Comparison of ENCODE assay signal across 8 cellular contexts in the genomic region with DNA sequence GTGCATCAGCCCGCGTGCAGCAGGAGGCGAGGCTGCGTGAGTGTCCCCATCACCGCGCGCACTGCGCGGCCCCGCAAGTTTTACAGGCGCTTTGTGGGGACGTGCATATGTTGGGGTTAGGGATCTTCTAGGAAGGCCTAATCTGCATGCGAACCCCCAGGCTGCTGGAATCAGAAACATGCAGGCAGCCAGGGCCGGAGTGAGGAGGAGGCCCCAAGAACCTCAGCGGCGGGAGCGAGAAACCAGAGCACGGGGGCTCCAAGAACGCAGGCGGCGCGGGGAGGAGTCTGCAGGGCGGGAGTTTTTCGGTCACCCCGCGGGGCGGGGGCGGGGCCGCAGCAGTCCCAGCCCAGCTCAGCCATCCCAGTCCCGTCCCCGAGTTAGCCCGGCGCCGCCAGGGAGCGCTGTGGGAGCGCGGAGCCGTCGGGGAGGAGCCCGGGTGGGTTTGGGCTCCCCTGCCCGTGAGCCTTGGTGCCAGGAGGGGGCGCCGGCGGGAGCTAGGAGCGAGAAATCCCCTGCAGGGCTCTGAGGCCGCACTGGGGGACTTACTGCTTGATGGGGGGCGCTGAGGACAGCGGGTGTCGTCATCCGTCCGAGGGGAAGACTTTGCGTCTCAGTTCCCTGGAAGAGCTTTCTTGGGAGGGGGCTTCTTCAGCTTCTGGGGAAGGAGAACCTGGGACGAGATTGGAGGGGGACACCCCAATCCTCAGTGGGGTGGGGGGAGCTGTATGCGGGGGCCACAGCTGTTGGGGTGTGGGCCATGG. TPM values are rescaled to one million over a fixed set of nuclear protein-coding genes. Genes with fewer than 3 reads are reported as not detected.
A peak's percentile ranks its signal among the peaks of the same experiment; 100 is the strongest.
DNase-seq lines count a peak whose midpoint lies in the region; ATAC-seq, FAIRE-seq and TF ChIP-seq lines count a peak whose summit lies in the region.

No MANE protein-coding gene starts in this region.

- H3K36me3 ChIP-seq in WERI-Rb-1 (no peaks in the 10 kb centered on the region), breast epithelium (no peaks in the 10 kb centered on the region), keratinocyte (ENCODE audit: control insufficient read depth in 2 of 2, extremely low read depth in 1 of 2, insufficient read depth in 2 of 2, low read length in 2 of 2) (no peaks in the 10 kb centered on the region)

- peak; percentile 95 for DNase-seq in NCI-H2227 (lab: John Stamatoyannopoulos, UW; ENCODE audit: unreplicated experiment)
- peak; percentile 96 for DNase-seq in WERI-Rb-1
- peak; percentile 83 to 85 for DNase-seq in breast epithelium (ENCODE audit: low spot score in 2 of 2)
- DNase-seq in keratinocyte (ENCODE audit: low read depth, low spot score), result no peak
- peak; percentile 83 to 93 for DNase-seq in stimulated activated CD4-positive, alpha-beta T cell treated with anti-CD3 and anti-CD28 coated beads, Interleukin-1b, Interleukin-23, amount 100 ng/mL, for 4 hours (ENCODE audit: low read depth in 2 of 2)

- FAIRE-seq in keratinocyte (lab: Jason Lieb, UNC), result no peak

- dilution Hi-C loops in keratinocyte (cut with MboI; ENCODE audit: extremely low pct_ligation_motif_present, low sequenced_read_pairs), result no loop called here

- intact Hi-C loops in breast epithelium (cut with DNase I; ENCODE audit: low total_unique reads), result loop anchor here (10.0 kb wide), 1 partner anchor 101 kb away; a partner anchor contains a TSS

- peak overlapping the region; percentile 54 for H3K4me3 ChIP-seq in WERI-Rb-1 (ENCODE audit: low read depth, low read length)
- peak overlapping the region; percentile 11 to 65 (median 54) for H3K4me3 ChIP-seq in breast epithelium
- H3K4me3 ChIP-seq in keratinocyte (ENCODE audit: control insufficient read depth in 2 of 3, extremely low read depth in 1 of 3, insufficient read depth in 2 of 3, low read depth in 1 of 3, low read length in 3 of 3), result peak overlapping the region; percentile 9 to 48 (median 46)

- H3K27me3 ChIP-seq in WERI-Rb-1 (ENCODE audit: insufficient read depth, low read depth, severe bottlenecking) (no peaks in the 10 kb centered on the region), breast epithelium (peaks cover 4 to 9% of the 10 kb centered on the region in 2 donors), keratinocyte (ENCODE audit: control insufficient read depth, extremely low read depth, insufficient read depth, low read length) (peaks cover 46% of the 10 kb centered on the region)

- H2AFZ ChIP-seq in keratinocyte (ENCODE audit: control insufficient read depth, low read length), result peak overlapping the region; percentile 58

- H3K9me1 ChIP-seq in keratinocyte (ENCODE audit: control insufficient read depth, extremely low read depth, insufficient read depth, low read length), result no peaks in the 10 kb centered on the region

- peak overlapping the region; percentile 85 for H3K4me2 ChIP-seq in keratinocyte (ENCODE audit: control insufficient read depth, extremely low read depth, insufficient read depth, low read depth, low read length)

- peak; percentile 92 for TF ChIP-seq CTCF in GM12873 (IDR thresholded peaks at IDR 0.05; ENCODE audit: insufficient read depth, low read depth, low read length, missing control alignments)
- TF ChIP-seq CTCF in WERI-Rb-1 (IDR thresholded peaks at IDR 0.05; ENCODE audit: low read depth, low read length), result peak; percentile 98
- TF ChIP-seq CTCF in breast epithelium (IDR thresholded peaks at IDR 0.05), result peak; percentile 54 to 87 (median 78)
- peak; percentile 90 to 98 (median 97) for TF ChIP-seq CTCF in keratinocyte (optimal IDR thresholded peaks at IDR 0.05 in 1 of 3, IDR thresholded peaks at IDR 0.05 in 1 of 3, conservative IDR thresholded peaks at IDR 0.05 in 1 of 3; ENCODE audit: extremely low read depth in 1 of 3, insufficient read depth in 2 of 3, low read length in 3 of 3)

- peaks cover 2% of the 10 kb centered on the region for H4K20me1 ChIP-seq in keratinocyte (ENCODE audit: control insufficient read depth, extremely low read depth, insufficient read depth, low read length)

- H3K4me1 ChIP-seq in breast epithelium (no peaks in the 10 kb centered on the region), keratinocyte (ENCODE audit: control insufficient read depth, extremely low read depth, insufficient read depth, low read length) (peaks cover 7% of the 10 kb centered on the region)

- H3K9me3 ChIP-seq in WERI-Rb-1 (ENCODE audit: severe bottlenecking) (no peaks in the 10 kb centered on the region), breast epithelium (no peaks in the 10 kb centered on the region), keratinocyte (ENCODE audit: control insufficient read depth, low read depth, low read length) (no peaks in the 10 kb centered on the region)

- no peaks in the 10 kb centered on the region for H3K79me2 ChIP-seq in keratinocyte (ENCODE audit: control insufficient read depth, insufficient read depth, low read length)

- peak overlapping the region; percentile 28 for H3K9ac ChIP-seq in keratinocyte (ENCODE audit: control insufficient read depth, extremely low read depth, insufficient read depth, low read length)

- peak overlapping the region; percentile 68 for H3K27ac ChIP-seq in WERI-Rb-1
- peak overlapping the region in 1 of 2 donors; percentile 33 for H3K27ac ChIP-seq in breast epithelium
- no peak overlapping the region for H3K27ac ChIP-seq in keratinocyte (ENCODE audit: control insufficient read depth, insufficient read depth, low read length)

- no peak for TF ChIP-seq POLR2A in breast epithelium (IDR thresholded peaks at IDR 0.05)

- ATAC-seq in HG03103 (IDR thresholded peaks at IDR 0.05; ENCODE audit: low read depth, unreplicated experiment) (peak; percentile 60), HG03378 (IDR thresholded peaks at IDR 0.05; ENCODE audit: unreplicated experiment) (no peak)

RNA-seq across cellular contexts. Expression of a gene that starts 0.9 kb away (rescaled TPM):
- total RNA-seq in breast epithelium, result 1 to 10 TPM in 2 of 3 donors, under 1 TPM in 1; 0.48 to 1.8 (median 1.6) TPM
- polyA plus RNA-seq in keratinocyte, result not detected in 3 replicates
- polyA plus RNA-seq in keratinocyte (2011; ENCODE audit: low read depth), result not detected
- not detected in 2 replicates for polyA plus RNA-seq in keratinocyte (2011; cell fraction: cytosol; rRNA removed)
- not detected in 2 replicates for polyA plus RNA-seq in keratinocyte (2011; cell fraction: nucleus; rRNA removed)
- not detected in 2 replicates for polyA plus RNA-seq in keratinocyte (2012; ENCODE audit: low replicate concordance)
- not detected in 3 replicates for polyA minus RNA-seq in keratinocyte
- polyA minus RNA-seq in keratinocyte (2011; cell fraction: cytosol; rRNA and poly(A)+ RNA removed), result not detected
- not detected in 2 replicates for polyA minus RNA-seq in keratinocyte (2011; cell fraction: nucleus; rRNA and poly(A)+ RNA removed)

RNA-seq across cellular contexts. Expression of a gene that starts 13.0 kb away (rescaled TPM):
- total RNA-seq in breast epithelium, result 10 to 100 TPM; 28.8 to 44.9 (median 37.2) TPM
- 12.0 to 14.9 TPM (median 14.2 TPM) in 3 replicates for polyA plus RNA-seq in keratinocyte
- polyA plus RNA-seq in keratinocyte (2011; ENCODE audit: low read depth), result 19.0 TPM
- 3.1 and 7.8 TPM in 2 replicates for polyA plus RNA-seq in keratinocyte (2011; cell fraction: cytosol; rRNA removed)
- 35.5 and 39.0 TPM in 2 replicates for polyA plus RNA-seq in keratinocyte (2011; cell fraction: nucleus; rRNA removed)
- polyA plus RNA-seq in keratinocyte (2012; ENCODE audit: low replicate concordance), result 12.0 and 12.9 TPM in 2 replicates
- 9.9 to 17.3 TPM (median 10.5 TPM) in 3 replicates for polyA minus RNA-seq in keratinocyte
- polyA minus RNA-seq in keratinocyte (2011; cell fraction: cytosol; rRNA and poly(A)+ RNA removed), result 24.4 TPM
- polyA minus RNA-seq in keratinocyte (2011; cell fraction: nucleus; rRNA and poly(A)+ RNA removed), result 16.8 and 18.9 TPM in 2 replicates

RNA-seq across cellular contexts. Expression of a gene that starts 19.4 kb away (rescaled TPM):
- total RNA-seq in breast epithelium, result 1 to 10 TPM in 2 of 3 donors, under 1 TPM in 1; 0.64 to 2.0 (median 1.2) TPM
- polyA plus RNA-seq in keratinocyte, result 0.55 to 1.4 TPM (median 0.76 TPM) in 3 replicates
- polyA plus RNA-seq in keratinocyte (2011; ENCODE audit: low read depth), result 0.25 TPM
- polyA plus RNA-seq in keratinocyte (2011; cell fraction: cytosol; rRNA removed), result 0.22 and 0.45 TPM in 2 replicates
- 3.2 and 5.7 TPM in 2 replicates for polyA plus RNA-seq in keratinocyte (2011; cell fraction: nucleus; rRNA removed)
- polyA plus RNA-seq in keratinocyte (2012; ENCODE audit: low replicate concordance), result 0.54 and 0.91 TPM in 2 replicates
- 0.13 to 0.22 TPM in 2 of 3 replicates, not detected in the other for polyA minus RNA-seq in keratinocyte
- polyA minus RNA-seq in keratinocyte (2011; cell fraction: cytosol; rRNA and poly(A)+ RNA removed), result not detected
- polyA minus RNA-seq in keratinocyte (2011; cell fraction: nucleus; rRNA and poly(A)+ RNA removed), result 0.53 and 0.70 TPM in 2 replicates

RNA-seq across cellular contexts. Expression of a gene that starts 35.6 kb away (rescaled TPM):
- 1 to 10 TPM in 1 of 3 donors, under 1 TPM in 1, not detected in 1; 0.73 to 4.3 TPM for total RNA-seq in breast epithelium
- not detected in 3 replicates for polyA plus RNA-seq in keratinocyte
- polyA plus RNA-seq in keratinocyte (2011; ENCODE audit: low read depth), result not detected
- 0.04 TPM in 1 of 2 replicates, not detected in the other for polyA plus RNA-seq in keratinocyte (2011; cell fraction: cytosol; rRNA removed)
- 0.11 and 0.25 TPM in 2 replicates for polyA plus RNA-seq in keratinocyte (2011; cell fraction: nucleus; rRNA removed)
- polyA plus RNA-seq in keratinocyte (2012; ENCODE audit: low replicate concordance), result 0.34 TPM in 1 of 2 replicates, not detected in the other
- polyA minus RNA-seq in keratinocyte, result not detected in 3 replicates
- polyA minus RNA-seq in keratinocyte (2011; cell fraction: cytosol; rRNA and poly(A)+ RNA removed), result not detected
- polyA minus RNA-seq in keratinocyte (2011; cell fraction: nucleus; rRNA and poly(A)+ RNA removed), result not detected in 2 replicates

RNA-seq across cellular contexts. Expression of a gene that starts 47.3 kb away (rescaled TPM):
- total RNA-seq in breast epithelium, result 1 to 10 TPM in 2 of 3 donors, not detected in 1; 1.3 to 2.9 TPM
- polyA plus RNA-seq in keratinocyte, result 2.6 to 3.0 TPM (median 2.9 TPM) in 3 replicates
- 7.6 TPM for polyA plus RNA-seq in keratinocyte (2011; ENCODE audit: low read depth)
- polyA plus RNA-seq in keratinocyte (2011; cell fraction: cytosol; rRNA removed), result 1.8 TPM in 2 replicates
- 9.7 and 10.1 TPM in 2 replicates for polyA plus RNA-seq in keratinocyte (2011; cell fraction: nucleus; rRNA removed)
- polyA plus RNA-seq in keratinocyte (2012; ENCODE audit: low replicate concordance), result 2.9 and 14.1 TPM in 2 replicates
- 1.8 to 2.4 TPM (median 2.1 TPM) in 3 replicates for polyA minus RNA-seq in keratinocyte
- 3.1 TPM for polyA minus RNA-seq in keratinocyte (2011; cell fraction: cytosol; rRNA and poly(A)+ RNA removed)
- 4.9 and 5.0 TPM in 2 replicates for polyA minus RNA-seq in keratinocyte (2011; cell fraction: nucleus; rRNA and poly(A)+ RNA removed)
